ENCODE assay signal across 17 cellular contexts in genomic region chr1:99658031-99658290, GRCh38. TPM values are rescaled to one million over a fixed set of nuclear protein-coding genes. Genes with fewer than 3 reads are reported as not detected.
"Had no signal": no experiment of that assay in that cellular context is flagged by ENCODE, and none has a peak within 500 bp of the region (broad histone marks: within the 10 kb centered on the region; RNA-seq: fewer than 3 reads in every experiment).

No MANE protein-coding gene starts in this region.

- H3K36me3 ChIP-seq: ascending aorta, pancreas, upper lobe of right lung had no signal

- H3K4me1 ChIP-seq: ascending aorta, pancreas, upper lobe of right lung had no signal

- H3K27ac ChIP-seq: ascending aorta, pancreas, upper lobe of right lung had no signal

- H3K4me3 ChIP-seq: ascending aorta, pancreas, upper lobe of right lung had no signal

- ATAC-seq: naive thymus-derived CD8-positive, alpha-beta T cell; pancreas; SK-N-SH treated with all-trans-retinoic acid at 6 μM for 48 hours had no signal

- H3K9me3 ChIP-seq: ascending aorta, pancreas, upper lobe of right lung had no signal

- H3K27me3 ChIP-seq: ascending aorta, pancreas, upper lobe of right lung had no signal

- DNase-seq: activated CD4-positive, CD25-positive, alpha-beta regulatory T cell treated with anti-CD3 and anti-CD28 coated beads, Interleukin-2, amount 50 U/mL, for 72 hours; activated naive CD4-positive, alpha-beta T cell; activated naive CD8-positive, alpha-beta T cell treated with anti-CD3 and anti-CD28 coated beads, Interleukin-2, amount 10 ng/mL, durations not matched to agents 7 days and 5 days; endodermal cell; foreskin fibroblast; mesenchymal stem cell; naive thymus-derived CD8-positive, alpha-beta T cell; pancreas; retina; stimulated activated CD4-positive, alpha-beta T cell treated with anti-CD3 and anti-CD28 coated beads, Interleukin-4, amount 100 ng/mL, for 4 hours; stimulated activated CD8-positive, alpha-beta memory T cell treated with anti-CD3 and anti-CD28 coated beads, Interleukin-4, amount 100 ng/mL, for 48 hours; stimulated activated naive CD4-positive, alpha-beta T cell treated with Interleukin-2 at 50 U/mL for 16 hours; T-helper 1 cell; upper lobe of right lung had no signal

RNA-seq across cellular contexts. Expression of gene PALMD, which starts 12.0 kb away (rescaled TPM):
- total RNA-seq: activated CD8-positive, alpha-beta memory T cell treated with anti-CD3 and anti-CD28 coated beads for 36 hours; activated naive CD8-positive, alpha-beta T cell treated with anti-CD3 and anti-CD28 coated beads, Interleukin-2, amount 10 ng/mL, durations not matched to agents 7 days and 5 days; naive thymus-derived CD8-positive, alpha-beta T cell had no signal
- polyA plus RNA-seq: naive thymus-derived CD8-positive, alpha-beta T cell had no signal
